In genomic region chr9:27421567-27421966, GRCh38 we compare ENCODE assay signal across 29 cellular contexts.
DNase-seq lines count a peak whose midpoint lies in the region; ATAC-seq, FAIRE-seq and TF ChIP-seq lines count a peak whose summit lies in the region.
"Had no signal": no experiment of that assay in that cellular context is flagged by ENCODE, and none has a peak within 500 bp of the region (broad histone marks: within the 10 kb centered on the region; RNA-seq: fewer than 3 reads in every experiment).

No MANE protein-coding gene starts in this region.

- H4K20me1 ChIP-seq in keratinocyte (ENCODE audit: control insufficient read depth, extremely low read depth, insufficient read depth, low read length) (no peaks in the 10 kb centered on the region), osteoblast (ENCODE audit: insufficient read depth, low read length) (no peaks in the 10 kb centered on the region)

- H3K4me3 ChIP-seq in keratinocyte (ENCODE audit: control insufficient read depth in 2 of 3, extremely low read depth in 1 of 3, insufficient read depth in 2 of 3, low read depth in 1 of 3, low read length in 3 of 3) (peak overlapping the region in 2 of 3 experiments; percentile 25), osteoblast (ENCODE audit: insufficient read depth, low read length) (no peak overlapping the region)
- H3K4me3 ChIP-seq: coronary artery, GM23248, mucosa of descending colon, psoas muscle, sigmoid colon, tibial nerve had no signal

- FAIRE-seq in keratinocyte (lab: Jason Lieb, UNC) (peak; percentile 96), urothelium cell line (lab: Jason Lieb, UNC) (peak; percentile 93)

- peaks cover 58% of the 10 kb centered on the region for H3K4me1 ChIP-seq in keratinocyte (ENCODE audit: control insufficient read depth, extremely low read depth, insufficient read depth, low read length)
- H3K4me1 ChIP-seq in osteoblast (ENCODE audit: insufficient read depth, low read length): no peaks in the 10 kb centered on the region
- H3K4me1 ChIP-seq: psoas muscle, tibial nerve had no signal

- H3K27ac ChIP-seq in keratinocyte (ENCODE audit: control insufficient read depth, insufficient read depth, low read length) (peak overlapping the region; percentile 61), osteoblast (ENCODE audit: low read depth, low read length) (no peak overlapping the region)
- H3K27ac ChIP-seq: C4-2B, coronary artery, GM23248, psoas muscle, sigmoid colon, tibial nerve had no signal

- dilution Hi-C loops in keratinocyte (cut with MboI; ENCODE audit: extremely low pct_ligation_motif_present, low sequenced_read_pairs): no loop called here

- peak overlapping the region; percentile 62 for H3K9ac ChIP-seq in keratinocyte (ENCODE audit: control insufficient read depth, extremely low read depth, insufficient read depth, low read length)
- H3K9ac ChIP-seq: GM23248 had no signal

- H2AFZ ChIP-seq in keratinocyte (ENCODE audit: control insufficient read depth, low read length): no peak overlapping the region
- H2AFZ ChIP-seq in osteoblast (ENCODE audit: low read length): no peak overlapping the region
- H2AFZ ChIP-seq: GM23248 had no signal

- no peak for ATAC-seq in GM18520 (IDR thresholded peaks at IDR 0.05; ENCODE audit: unreplicated experiment)
- ATAC-seq: mucosa of descending colon, natural killer cell, psoas muscle had no signal

- H3K27me3 ChIP-seq in keratinocyte (ENCODE audit: control insufficient read depth, extremely low read depth, insufficient read depth, low read length) (no peaks in the 10 kb centered on the region), osteoblast (ENCODE audit: insufficient read depth, low read length) (no peaks in the 10 kb centered on the region)
- H3K27me3 ChIP-seq: sigmoid colon, tibial nerve had no signal

- H3K4me2 ChIP-seq in keratinocyte (ENCODE audit: control insufficient read depth, extremely low read depth, insufficient read depth, low read depth, low read length) (peak overlapping the region; percentile 61), osteoblast (ENCODE audit: insufficient read depth, low read length) (no peak overlapping the region)

- TF ChIP-seq CTCF in keratinocyte (optimal IDR thresholded peaks at IDR 0.05 in 1 of 3, IDR thresholded peaks at IDR 0.05 in 1 of 3, conservative IDR thresholded peaks at IDR 0.05 in 1 of 3; ENCODE audit: extremely low read depth in 1 of 3, insufficient read depth in 2 of 3, low read length in 3 of 3) (no peak), osteoblast (IDR thresholded peaks at IDR 0.05; ENCODE audit: extremely low read depth, low read depth, low read length) (no peak)

- H3K9me3 ChIP-seq in keratinocyte (ENCODE audit: control insufficient read depth, low read depth, low read length) (no peaks in the 10 kb centered on the region), osteoblast (ENCODE audit: low read depth, low read length) (no peaks in the 10 kb centered on the region)
- H3K9me3 ChIP-seq: mucosa of descending colon, psoas muscle, sigmoid colon, tibial nerve had no signal

- peaks cover 38% of the 10 kb centered on the region for H3K79me2 ChIP-seq in keratinocyte (ENCODE audit: control insufficient read depth, insufficient read depth, low read length)
- H3K79me2 ChIP-seq in osteoblast (ENCODE audit: insufficient read depth, low read length): no peaks in the 10 kb centered on the region

- no peaks in the 10 kb centered on the region for H3K9me1 ChIP-seq in keratinocyte (ENCODE audit: control insufficient read depth, extremely low read depth, insufficient read depth, low read length)

- peak; percentile 5 for DNase-seq in HT1080 (ENCODE audit: low read depth)
- peak; percentile 15 for DNase-seq in astrocyte of the hippocampus (ENCODE audit: low read depth, low spot score)
- peak; percentile 71 for DNase-seq in keratinocyte (ENCODE audit: low read depth, low spot score)
- DNase-seq in urothelium cell line (ENCODE audit: low spot score): peak; percentile 80
- no peak for DNase-seq in osteoblast (ENCODE audit: insufficient read length, low spot score, missing footprints)
- DNase-seq in occipital lobe (lab: John Stamatoyannopoulos, UW): no peak
- DNase-seq: activated CD4-positive, alpha-beta T cell treated with anti-CD3 and anti-CD28 coated beads for 4 hours; activated T-cell treated with anti-CD3 and anti-CD28 coated beads for 4 hours; anterior cingulate cortex; effector memory CD4-positive, alpha-beta T cell; erythroblast; GDM1; glutamatergic neuron; GM23248; mucosa of descending colon; MV-4-11; natural killer cell; NCI-H1436; NCI-H748 treated with DMSO at 0.1 percent for 48 hours; nucleus accumbens; psoas muscle; SIG-M5; sigmoid colon; stimulated activated CD4-positive, alpha-beta T cell treated with anti-CD3 and anti-CD28 coated beads, Interleukin-4, amount 100 ng/mL, for 24 hours; T-helper 9 cell had no signal

- H3K36me3 ChIP-seq in keratinocyte (ENCODE audit: control insufficient read depth in 2 of 2, extremely low read depth in 1 of 2, insufficient read depth in 2 of 2, low read length in 2 of 2) (no peaks in the 10 kb centered on the region), osteoblast (ENCODE audit: insufficient read depth, low read length) (no peaks in the 10 kb centered on the region)
- H3K36me3 ChIP-seq: sigmoid colon, tibial nerve had no signal

Comparison
In these comparisons a context has a peak if more than half of its experiments do, and no peak if none do; other contexts are left out.
1. DNase-seq: peak in HT1080 (single experiment), astrocyte of the hippocampus (single experiment), keratinocyte (single experiment) and urothelium cell line (single experiment); none in osteoblast (single experiment) and occipital lobe (single experiment).